ENCODE assay signal across 8 cellular contexts in genomic region chr16:47144559-47144877, GRCh38. TPM values are rescaled to one million over a fixed set of nuclear protein-coding genes. Genes with fewer than 3 reads are reported as not detected.
DNase-seq lines count a peak whose midpoint lies in the region; ATAC-seq and TF ChIP-seq lines count a peak whose summit lies in the region.

No MANE protein-coding gene starts in this region.

- H3K36me3 Mint-ChIP-seq in activated CD8-positive, alpha-beta memory T cell treated with anti-CD3 and anti-CD28 coated beads, Interleukin-2, amount 10 ng/mL, durations not matched to agents 7 days and 5 days: peaks cover 1% of the 10 kb centered on the region
- peaks cover 4% of the 10 kb centered on the region for H3K36me3 Mint-ChIP-seq in type B pancreatic cell

- intact Hi-C loops in left lung (cut with DNase I): loop anchor here in 1 of 2 donors (5.0 kb wide), 2 partner anchors 908 to 1013 kb away; partner anchors contain the start of gene ABCC12

- peaks cover 22% of the 10 kb centered on the region for H3K27me3 Mint-ChIP-seq in activated CD8-positive, alpha-beta memory T cell treated with anti-CD3 and anti-CD28 coated beads, Interleukin-2, amount 10 ng/mL, durations not matched to agents 7 days and 5 days
- peaks cover 22% of the 10 kb centered on the region for H3K27me3 Mint-ChIP-seq in type B pancreatic cell

- peak overlapping the region; percentile 62 for H3K4me3 Mint-ChIP-seq in activated CD8-positive, alpha-beta memory T cell treated with anti-CD3 and anti-CD28 coated beads, Interleukin-2, amount 10 ng/mL, durations not matched to agents 7 days and 5 days
- peak overlapping the region; percentile 81 for H3K4me3 Mint-ChIP-seq in type B pancreatic cell

- H3K9me3 Mint-ChIP-seq in activated CD8-positive, alpha-beta memory T cell treated with anti-CD3 and anti-CD28 coated beads, Interleukin-2, amount 10 ng/mL, durations not matched to agents 7 days and 5 days (ENCODE audit: low read depth): no peaks in the 10 kb centered on the region
- no peaks in the 10 kb centered on the region for H3K9me3 Mint-ChIP-seq in type B pancreatic cell

- ATAC-seq in activated CD8-positive, alpha-beta memory T cell treated with anti-CD3 and anti-CD28 coated beads, Interleukin-2, amount 10 ng/mL, durations not matched to agents 7 days and 5 days: no peak
- ATAC-seq in left lung: no peak

- H3K27ac Mint-ChIP-seq in activated CD8-positive, alpha-beta memory T cell treated with anti-CD3 and anti-CD28 coated beads, Interleukin-2, amount 10 ng/mL, durations not matched to agents 7 days and 5 days: no peak overlapping the region
- H3K27ac Mint-ChIP-seq in type B pancreatic cell: peak overlapping the region; percentile 71

- no peak overlapping the region for H3K9ac ChIP-seq in adipocyte (ENCODE audit: low read length)

- peak in 1 of 2 donors; percentile 4 for TF ChIP-seq CTCF in left lung (IDR thresholded peaks at IDR 0.05)
- peak; percentile 39 for TF ChIP-seq CTCF in type B pancreatic cell (conservative IDR thresholded peaks at IDR 0.05)

- CTCF ChIA-PET in activated CD8-positive, alpha-beta memory T cell treated with anti-CD3 and anti-CD28 coated beads, Interleukin-2, amount 10 ng/mL, durations not matched to agents 7 days and 5 days (lab: Charles Lee): interaction anchor here (0.7 to 4.9 kb wide), 17 partner anchors 9 to 1479 kb away, joined by 3 to 57 read pairs (median 4); partner anchors contain the start of genes ITFG1 and PHKB

- no peaks in the 10 kb centered on the region for H3K9me3 ChIP-seq in adipocyte (ENCODE audit: control insufficient read depth, low read length)
- no peaks in the 10 kb centered on the region for H3K9me3 ChIP-seq in left lung

- peaks cover 6% of the 10 kb centered on the region for H3K4me1 ChIP-seq in adipocyte (ENCODE audit: control insufficient read depth, insufficient read depth, low read length)
- peaks cover 0 to 30% of the 10 kb centered on the region in 2 donors for H3K4me1 ChIP-seq in left lung

- no peaks in the 10 kb centered on the region for H3K27me3 ChIP-seq in adipocyte (replicated peaks; ENCODE audit: control insufficient read depth, insufficient read depth, low read length)
- peaks cover 0 to 37% of the 10 kb centered on the region in 2 donors for H3K27me3 ChIP-seq in left lung

- H3K36me3 ChIP-seq in adipocyte (ENCODE audit: control insufficient read depth, insufficient read depth, low read length, severe bottlenecking) (no peaks in the 10 kb centered on the region), left lung (no peaks in the 10 kb centered on the region)

- peak overlapping the region; percentile 68 for H3K4me3 ChIP-seq in adipocyte (ENCODE audit: low read length)
- peak overlapping the region; percentile 31 to 61 for H3K4me3 ChIP-seq in left lung

- H3K4me1 Mint-ChIP-seq in activated CD8-positive, alpha-beta memory T cell treated with anti-CD3 and anti-CD28 coated beads, Interleukin-2, amount 10 ng/mL, durations not matched to agents 7 days and 5 days: peaks cover 23% of the 10 kb centered on the region
- peaks cover 28% of the 10 kb centered on the region for H3K4me1 Mint-ChIP-seq in type B pancreatic cell (ENCODE audit: unreplicated experiment)

- no peak for DNase-seq in activated CD8-positive, alpha-beta memory T cell treated with anti-CD3 and anti-CD28 coated beads, Interleukin-2, amount 10 ng/mL, durations not matched to agents 7 days and 5 days
- DNase-seq in activated CD8-positive, alpha-beta memory T cell treated with anti-CD3 and anti-CD28 coated beads for 24 hours: no peak
- DNase-seq in adipocyte (ENCODE audit: low read depth): no peak
- no peak for DNase-seq in left lung
- DNase-seq in type B pancreatic cell (ENCODE audit: extremely low spot score, unreplicated experiment): no peak
- no peak for DNase-seq in SW 1271 (lab: John Stamatoyannopoulos, UW)
- no peak for DNase-seq in GM03348 (ENCODE audit: low spot score)
- no peak for DNase-seq in NCI-H2171 treated with DMSO at 0.1 percent for 48 hours (lab: John Stamatoyannopoulos, UW)

- H3K27ac ChIP-seq in left lung: no peak overlapping the region

RNA-seq across cellular contexts. Expression of gene NETO2, which starts 0.8 kb away (rescaled TPM):
- total RNA-seq in activated CD8-positive, alpha-beta memory T cell treated with anti-CD3 and anti-CD28 coated beads, Interleukin-2, amount 10 ng/mL, durations not matched to agents 7 days and 5 days: 10 to 100 TPM in 1 of 2 experiments, 1 to 10 TPM in 1; 8.6 to 19.8 TPM
- total RNA-seq in left lung (10 to 100 TPM in 1 of 2 donors, 1 to 10 TPM in 1; 9.7 to 12.1 TPM), type B pancreatic cell (ENCODE audit: low replicate concordance) (33.6 and 50.3 TPM in 2 replicates)
